In genomic region chr9:133149130-133150015, GRCh38 we compare ENCODE assay signal across 1 cellular context.
TF ChIP-seq lines count a peak whose summit lies in the region.

No MANE protein-coding gene starts in this region.

TF ChIP-seq in K562, 482 proteins besides CTCF, POLR2A, EP300 and RAD21 (continued from another document and continues in another):
- TF ChIP-seq ZC3H8 (IDR thresholded peaks at IDR 0.05) (no peak), YY1 (IDR thresholded peaks at IDR 0.05; ENCODE audit: borderline replicate concordance in 1 of 3, control insufficient read depth in 1 of 3, extremely low read depth in 1 of 3, insufficient read depth in 3 of 3, insufficient read length in 1 of 3, insufficient replicate concordance in 2 of 3, low read depth in 1 of 3, low read length in 2 of 3) (peak; percentile 14 to 61 (median 60)), RHOXF2B (CRISPR knock-in tag; conservative IDR thresholded peaks at IDR 0.05) (no peak), ZBTB8A (IDR thresholded peaks at IDR 0.05; ENCODE audit: partially characterized antibody) (no peak), XRCC5 (IDR thresholded peaks at IDR 0.05; ENCODE audit: low read depth, low read length) (0 out of 2 replicates have a peak, but pooled peaks have one; percentile 30), FOXJ2 (tag; IDR thresholded peaks at IDR 0.05) (peak; percentile 58; the same call in 1 of the 2 replicates), SMARCE1 (IDR thresholded peaks at IDR 0.05) (0 out of 2 replicates have a peak, but pooled peaks have one; percentile 33), TFAP4 (CRISPR knock-in tag; IDR thresholded peaks at IDR 0.05; ENCODE audit: borderline replicate concordance) (peak; percentile 90), ZKSCAN3 (CRISPR knock-in tag; IDR thresholded peaks at IDR 0.05) (no peak), HMGXB4 (CRISPR knock-in tag; IDR thresholded peaks at IDR 0.05) (peak; percentile 69; the same call in 1 of the 2 replicates), CBFB (CRISPR knock-in tag; IDR thresholded peaks at IDR 0.05) (no peak), ZNF79 (CRISPR knock-in tag; IDR thresholded peaks at IDR 0.05; ENCODE audit: low read depth) (no peak), KLF13 (tag; IDR thresholded peaks at IDR 0.05; ENCODE audit: borderline replicate concordance, low read depth) (peak; percentile 81; the same call in 1 of the 2 replicates), ZNF695 (CRISPR knock-in tag; IDR thresholded peaks at IDR 0.05) (0 out of 2 replicates have a peak, but pooled peaks have one; percentile 59), NR2C1 (IDR thresholded peaks at IDR 0.05) (no peak), NR2C1 (tag; IDR thresholded peaks at IDR 0.05) (no peak), PHF20 (IDR thresholded peaks at IDR 0.05; ENCODE audit: partially characterized antibody) (peak; percentile 45), ERF (CRISPR knock-in tag; IDR thresholded peaks at IDR 0.05) (peak; percentile 98), DPF2 (IDR thresholded peaks at IDR 0.05) (no peak; the same call in 1 of the 2 replicates), MTF1 (CRISPR knock-in tag; IDR thresholded peaks at IDR 0.05; ENCODE audit: borderline replicate concordance) (no peak), ETS1 (conservative IDR thresholded peaks at IDR 0.05; ENCODE audit: control insufficient read depth, low read depth, low read length) (peak; percentile 58; the same call in 1 of the 2 replicates), YBX1 (IDR thresholded peaks at IDR 0.05) (no peak), ID3 (CRISPR knock-in tag; IDR thresholded peaks at IDR 0.05) (no peak), ID3 (tag; IDR thresholded peaks at IDR 0.05) (peak; percentile 84), ZBTB5 (IDR thresholded peaks at IDR 0.05) (no peak), NBN (IDR thresholded peaks at IDR 0.05; ENCODE audit: low read depth) (peak; percentile 64), ELF1 (tag; IDR thresholded peaks at IDR 0.05) (no peak), RFX7 (CRISPR knock-in tag; IDR thresholded peaks at IDR 0.05) (no peak), ZNF707 (CRISPR knock-in tag; conservative IDR thresholded peaks at IDR 0.05) (no peak), NKRF (IDR thresholded peaks at IDR 0.05; ENCODE audit: borderline replicate concordance) (peak; percentile 83), PHTF2 (CRISPR knock-in tag; IDR thresholded peaks at IDR 0.05) (peak; percentile 64; the same call in 1 of the 2 replicates), ZNF3 (CRISPR knock-in tag; IDR thresholded peaks at IDR 0.05) (no peak), ZNF212 (CRISPR knock-in tag; IDR thresholded peaks at IDR 0.05) (0 out of 2 replicates have a peak, but pooled peaks have one; percentile 20), NCOR1 (IDR thresholded peaks at IDR 0.05) (peak; percentile 53; the same call in 1 of the 2 replicates), RBM39 (optimal IDR thresholded peaks at IDR 0.05; ENCODE audit: low read depth, low read length) (peak; percentile 76), LCOR (CRISPR knock-in tag; IDR thresholded peaks at IDR 0.05) (peak; percentile 51; the same call in 1 of the 2 replicates), ETV6 (IDR thresholded peaks at IDR 0.05; ENCODE audit: borderline replicate concordance in 1 of 2, low read depth in 2 of 2, low read length in 1 of 2) (no peak), ETV6 (CRISPR knock-in tag; IDR thresholded peaks at IDR 0.05; ENCODE audit: borderline replicate concordance) (no peak; the same call in 1 of the 2 replicates), ZNF316 (IDR thresholded peaks at IDR 0.05) (no peak), NCOA4 (IDR thresholded peaks at IDR 0.05; ENCODE audit: partially characterized antibody) (no peak), E2F3 (CRISPR knock-in tag; IDR thresholded peaks at IDR 0.05) (peak; percentile 94), ZNF239 (CRISPR knock-in tag; IDR thresholded peaks at IDR 0.05) (peak; percentile 71), ILF3 (IDR thresholded peaks at IDR 0.05; ENCODE audit: borderline replicate concordance) (peak; percentile 45; the same call in 1 of the 2 replicates), RAD51 (IDR thresholded peaks at IDR 0.05; ENCODE audit: borderline replicate concordance, low read depth) (peak; percentile 55; the same call in 1 of the 2 replicates), NFXL1 (CRISPR knock-in tag; IDR thresholded peaks at IDR 0.05) (0 out of 2 replicates have a peak, but pooled peaks have one; percentile 22), SRF (CRISPR knock-in tag; IDR thresholded peaks at IDR 0.05) (peak; percentile 38 to 61; a peak in 1 of 4 replicates), COPS2 (conservative IDR thresholded peaks at IDR 0.05) (no peak), GATAD2B (IDR thresholded peaks at IDR 0.05; ENCODE audit: borderline replicate concordance) (peak; percentile 82; the same call in 1 of the 2 replicates), PPARD (CRISPR knock-in tag; IDR thresholded peaks at IDR 0.05) (no peak), ZFP30 (CRISPR knock-in tag; IDR thresholded peaks at IDR 0.05; ENCODE audit: borderline replicate concordance) (no peak)
- TF ChIP-seq, protein P1, sequence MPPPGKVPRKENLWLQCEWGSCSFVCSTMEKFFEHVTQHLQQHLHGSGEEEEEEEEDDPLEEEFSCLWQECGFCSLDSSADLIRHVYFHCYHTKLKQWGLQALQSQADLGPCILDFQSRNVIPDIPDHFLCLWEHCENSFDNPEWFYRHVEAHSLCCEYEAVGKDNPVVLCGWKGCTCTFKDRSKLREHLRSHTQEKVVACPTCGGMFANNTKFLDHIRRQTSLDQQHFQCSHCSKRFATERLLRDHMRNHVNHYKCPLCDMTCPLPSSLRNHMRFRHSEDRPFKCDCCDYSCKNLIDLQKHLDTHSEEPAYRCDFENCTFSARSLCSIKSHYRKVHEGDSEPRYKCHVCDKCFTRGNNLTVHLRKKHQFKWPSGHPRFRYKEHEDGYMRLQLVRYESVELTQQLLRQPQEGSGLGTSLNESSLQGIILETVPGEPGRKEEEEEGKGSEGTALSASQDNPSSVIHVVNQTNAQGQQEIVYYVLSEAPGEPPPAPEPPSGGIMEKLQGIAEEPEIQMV (tag; conservative IDR thresholded peaks at IDR 0.05; ENCODE audit: low read depth), result no peak
- TF ChIP-seq, protein P2, sequence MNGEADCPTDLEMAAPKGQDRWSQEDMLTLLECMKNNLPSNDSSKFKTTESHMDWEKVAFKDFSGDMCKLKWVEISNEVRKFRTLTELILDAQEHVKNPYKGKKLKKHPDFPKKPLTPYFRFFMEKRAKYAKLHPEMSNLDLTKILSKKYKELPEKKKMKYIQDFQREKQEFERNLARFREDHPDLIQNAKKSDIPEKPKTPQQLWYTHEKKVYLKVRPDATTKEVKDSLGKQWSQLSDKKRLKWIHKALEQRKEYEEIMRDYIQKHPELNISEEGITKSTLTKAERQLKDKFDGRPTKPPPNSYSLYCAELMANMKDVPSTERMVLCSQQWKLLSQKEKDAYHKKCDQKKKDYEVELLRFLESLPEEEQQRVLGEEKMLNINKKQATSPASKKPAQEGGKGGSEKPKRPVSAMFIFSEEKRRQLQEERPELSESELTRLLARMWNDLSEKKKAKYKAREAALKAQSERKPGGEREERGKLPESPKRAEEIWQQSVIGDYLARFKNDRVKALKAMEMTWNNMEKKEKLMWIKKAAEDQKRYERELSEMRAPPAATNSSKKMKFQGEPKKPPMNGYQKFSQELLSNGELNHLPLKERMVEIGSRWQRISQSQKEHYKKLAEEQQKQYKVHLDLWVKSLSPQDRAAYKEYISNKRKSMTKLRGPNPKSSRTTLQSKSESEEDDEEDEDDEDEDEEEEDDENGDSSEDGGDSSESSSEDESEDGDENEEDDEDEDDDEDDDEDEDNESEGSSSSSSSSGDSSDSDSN (IDR thresholded peaks at IDR 0.05; ENCODE audit: borderline replicate concordance in 1 of 2, low read depth in 2 of 2, low read length in 2 of 2), result 0 out of 4 replicates have a peak, but pooled peaks of 1 of the 2 experiments have one; percentile 57
- TF ChIP-seq, protein P3, sequence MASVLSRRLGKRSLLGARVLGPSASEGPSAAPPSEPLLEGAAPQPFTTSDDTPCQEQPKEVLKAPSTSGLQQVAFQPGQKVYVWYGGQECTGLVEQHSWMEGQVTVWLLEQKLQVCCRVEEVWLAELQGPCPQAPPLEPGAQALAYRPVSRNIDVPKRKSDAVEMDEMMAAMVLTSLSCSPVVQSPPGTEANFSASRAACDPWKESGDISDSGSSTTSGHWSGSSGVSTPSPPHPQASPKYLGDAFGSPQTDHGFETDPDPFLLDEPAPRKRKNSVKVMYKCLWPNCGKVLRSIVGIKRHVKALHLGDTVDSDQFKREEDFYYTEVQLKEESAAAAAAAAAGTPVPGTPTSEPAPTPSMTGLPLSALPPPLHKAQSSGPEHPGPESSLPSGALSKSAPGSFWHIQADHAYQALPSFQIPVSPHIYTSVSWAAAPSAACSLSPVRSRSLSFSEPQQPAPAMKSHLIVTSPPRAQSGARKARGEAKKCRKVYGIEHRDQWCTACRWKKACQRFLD (CRISPR knock-in tag; IDR thresholded peaks at IDR 0.05), result peak; percentile 99
